9 cellular contexts compared by ENCODE assay signal in the genomic region with DNA sequence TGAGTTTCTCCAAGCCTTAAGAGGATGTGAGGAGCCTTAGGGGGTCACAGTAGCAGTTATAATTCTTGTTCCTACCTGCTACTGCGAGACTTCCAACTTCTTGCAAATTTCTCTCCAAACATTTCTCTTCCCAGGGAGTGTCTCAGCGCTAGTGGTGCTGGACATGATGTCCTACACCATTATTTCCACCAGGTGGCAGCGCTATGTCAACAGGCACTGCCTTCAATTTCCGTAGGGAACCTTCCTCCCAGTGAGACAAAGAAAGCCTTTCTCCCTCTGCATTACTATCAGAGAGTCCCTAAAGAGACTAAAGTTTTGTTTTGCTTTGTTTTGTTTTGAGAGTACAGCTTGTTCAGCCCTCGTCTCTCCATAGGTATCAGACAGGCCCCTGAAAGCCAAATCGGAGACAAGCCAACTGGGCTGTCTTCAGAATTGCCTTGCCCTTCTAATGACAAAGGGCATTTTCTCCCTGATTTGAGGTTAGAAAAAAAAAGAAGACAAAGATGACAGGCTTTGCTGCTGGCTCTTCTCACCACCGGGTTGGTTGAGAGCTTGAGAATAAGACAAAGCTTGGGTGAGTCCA. TPM values are rescaled to one million over a fixed set of nuclear protein-coding genes. Genes with fewer than 3 reads are reported as not detected.
DNase-seq lines count a peak whose midpoint lies in the region; ATAC-seq and TF ChIP-seq lines count a peak whose summit lies in the region.
"Had no signal": no experiment of that assay in that cellular context is flagged by ENCODE, and none has a peak within 500 bp of the region (broad histone marks: within the 10 kb centered on the region; RNA-seq: fewer than 3 reads in every experiment).

No MANE protein-coding gene starts in this region.

- peaks cover 0 to 2% of the 10 kb centered on the region in 2 donors for H3K36me3 ChIP-seq in aorta (ENCODE audit: control insufficient read depth in 1 of 2, insufficient read depth in 2 of 2, low read length in 1 of 2)

- no peaks in the 10 kb centered on the region for H3K9me3 ChIP-seq in aorta (ENCODE audit: control insufficient read depth, low read length)

- peak; percentile 16 for DNase-seq in NOMO-1 treated with DMSO at 0.1 percent for 48 hours (lab: John Stamatoyannopoulos, UW; ENCODE audit: unreplicated experiment)
- DNase-seq in NOMO-1 treated with dmso at 0.1 percent for 144 hours (lab: John Stamatoyannopoulos, UW; ENCODE audit: unreplicated experiment) = no peak
- DNase-seq in NCI-H526 treated with DMSO at 0.1 percent for 48 hours (lab: John Stamatoyannopoulos, UW) = peak; percentile 48
- DNase-seq in activated T-cell treated with anti-CD3 and anti-CD28 coated beads for 48 hours (ENCODE audit: low read depth) = peak; percentile 23
- peak; percentile 70 for DNase-seq in fibroblast of mammary gland (ENCODE audit: low read depth)
- DNase-seq in aorta = peak in 1 of 2 donors; percentile 67

- peaks cover 8% of the 10 kb centered on the region for H3K36me3 Mint-ChIP-seq in nephron (ENCODE audit: low read depth)

- H3K4me1 Mint-ChIP-seq in nephron = peaks cover 23% of the 10 kb centered on the region

- ATAC-seq in HG03460 (IDR thresholded peaks at IDR 0.05; ENCODE audit: unreplicated experiment) (peak; percentile 70), aorta (ENCODE audit: low FRiP score) (peak; percentile 84)

- H3K9me3 Mint-ChIP-seq in nephron = no peaks in the 10 kb centered on the region
- H3K9me3 Mint-ChIP-seq: CD8-positive, alpha-beta memory T cell had no signal

- no peak overlapping the region for H3K4me3 Mint-ChIP-seq in nephron
- H3K4me3 Mint-ChIP-seq: CD8-positive, alpha-beta memory T cell had no signal

- H3K4me1 ChIP-seq in aorta (ENCODE audit: control insufficient read depth in 1 of 2, insufficient read depth in 2 of 2, low read length in 2 of 2) = no peaks in the 10 kb centered on the region

- 14 to 17% methylated on average over 7 of the region's 7 CpGs for WGBS in aorta, 2 donors

- H3K27me3 Mint-ChIP-seq in nephron (ENCODE audit: low read depth) = no peaks in the 10 kb centered on the region
- H3K27me3 Mint-ChIP-seq: CD8-positive, alpha-beta memory T cell had no signal

- intact Hi-C loops in aorta (cut with DNase I) = loop anchor here in 1 of 2 donors (2.0 kb wide), 1 partner anchor 16 kb away; no protein-coding TSS in a partner anchor

- H3K27ac Mint-ChIP-seq in nephron = peak overlapping the region; percentile 44 to 71 (median 55)

- TF ChIP-seq CTCF in fibroblast of mammary gland (conservative IDR thresholded peaks at IDR 0.05; ENCODE audit: control insufficient read depth, insufficient read depth, low read depth, low read length) = peak; percentile 85
- TF ChIP-seq CTCF in nephron (IDR thresholded peaks at IDR 0.05; ENCODE audit: unreplicated experiment in 3 of 3) = peak; percentile 83 to 85 (median 85)

- no peak overlapping the region for H3K4me3 ChIP-seq in fibroblast of mammary gland (ENCODE audit: control insufficient read depth, low read depth, low read length)
- no peak overlapping the region for H3K4me3 ChIP-seq in aorta (ENCODE audit: low read length in 2 of 2)

- H3K27me3 ChIP-seq in aorta (ENCODE audit: control insufficient read depth in 1 of 2, insufficient read depth in 2 of 2, low read length in 1 of 2) = no peaks in the 10 kb centered on the region

- H3K27ac ChIP-seq in aorta (ENCODE audit: low read depth in 1 of 2, low read length in 2 of 2) = no peak overlapping the region

RNA-seq across cellular contexts. Expression of a gene that starts 44.2 kb away (rescaled TPM):
- 10 to 100 TPM; 16.7 to 22.5 TPM for total RNA-seq in aorta
- 10 to 100 TPM; 29.4 to 64.2 TPM for polyA plus RNA-seq in aorta

RNA-seq across cellular contexts. Expression of a gene that starts 45.8 kb away (rescaled TPM):
- total RNA-seq in aorta = 10 to 100 TPM; 56.5 to 73.8 TPM
- polyA plus RNA-seq in aorta = 10 to 100 TPM; 33.2 to 37.7 TPM
